ENCODE assay signal across 12 cellular contexts in the genomic region with DNA sequence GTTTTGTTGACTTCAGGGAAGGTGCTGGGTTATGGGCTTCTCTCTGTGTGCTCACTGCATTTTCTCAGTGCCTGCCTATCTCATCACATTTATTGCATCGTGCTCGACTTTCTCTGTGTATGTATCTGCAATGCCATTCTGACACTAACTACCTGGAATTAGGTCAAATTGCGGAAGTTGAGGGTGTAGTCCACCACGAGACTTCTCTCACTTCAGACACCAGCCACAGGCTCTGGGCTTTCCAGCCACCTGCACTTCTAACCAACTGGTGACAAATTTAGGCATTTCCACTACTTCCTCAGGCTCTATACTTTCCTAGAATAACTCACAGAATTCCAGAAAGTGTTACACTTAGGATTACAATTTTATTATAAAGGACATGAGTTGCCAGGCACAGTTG.
DNase-seq lines count a peak whose midpoint lies in the region; ATAC-seq and TF ChIP-seq lines count a peak whose summit lies in the region.
"Had no signal": no experiment of that assay in that cellular context is flagged by ENCODE, and none has a peak within 500 bp of the region (broad histone marks: within the 10 kb centered on the region; RNA-seq: fewer than 3 reads in every experiment).

No MANE protein-coding gene starts in this region.

- no peak for DNase-seq in foreskin keratinocyte
- no peak for DNase-seq in uterus
- DNase-seq in ACHN = no peak
- DNase-seq in activated gamma-delta T cell treated with Interleukin-2 at 50 U/mL for 16 hours = no peak
- no peak for DNase-seq in mesenchymal stem cell
- DNase-seq: GDM1, NCI-H1092 treated with DMSO at 0.1 percent for 48 hours, T-helper 9 cell had no signal

- H2AK5ac ChIP-seq in mesenchymal stem cell (ENCODE audit: low read length, severe bottlenecking) = no peak overlapping the region

- no peak overlapping the region for H3K4ac ChIP-seq in mesenchymal stem cell (ENCODE audit: low read depth in 1 of 2, low read length in 2 of 2)

- ATAC-seq in GM18519 (IDR thresholded peaks at IDR 0.05; ENCODE audit: low FRiP score, unreplicated experiment) = peak; percentile 73
- peak; percentile 77 for ATAC-seq in GM21717 (IDR thresholded peaks at IDR 0.05; ENCODE audit: unreplicated experiment)
- peak; percentile 74 for ATAC-seq in HG03469 (IDR thresholded peaks at IDR 0.05; ENCODE audit: unreplicated experiment)
- ATAC-seq in foreskin keratinocyte = no peak

- no peak overlapping the region for H3K23ac ChIP-seq in mesenchymal stem cell (ENCODE audit: low read length in 2 of 2)

- no peak overlapping the region for H3K4me2 ChIP-seq in mesenchymal stem cell (ENCODE audit: low read length, poor library complexity, severe bottlenecking)

- peak overlapping the region in 1 of 2 experiments; percentile 28 for H2BK12ac ChIP-seq in mesenchymal stem cell (ENCODE audit: low read length in 2 of 2)

- H3K27ac ChIP-seq in foreskin keratinocyte = peak overlapping the region; percentile 49
- no peak overlapping the region for H3K27ac ChIP-seq in uterus
- no peak overlapping the region for H3K27ac ChIP-seq in mesenchymal stem cell (ENCODE audit: low read length, poor library complexity, severe bottlenecking)
- H3K27ac ChIP-seq: cardiac muscle cell had no signal

- H3K4me3 ChIP-seq in uterus (no peak overlapping the region), mesenchymal stem cell (ENCODE audit: insufficient read depth in 1 of 2, low read depth in 1 of 2, low read length in 2 of 2) (no peak overlapping the region)
- H3K4me3 ChIP-seq: cardiac muscle cell had no signal

- peaks cover 8% of the 10 kb centered on the region for H3K4me1 ChIP-seq in foreskin keratinocyte
- H3K4me1 ChIP-seq in uterus = no peaks in the 10 kb centered on the region
- H3K4me1 ChIP-seq in mesenchymal stem cell (ENCODE audit: control insufficient read depth, insufficient read depth, low read depth, low read length) = peaks cover 1% of the 10 kb centered on the region

- H3K9ac ChIP-seq in mesenchymal stem cell (ENCODE audit: low read length) = no peak overlapping the region

- H3K9me3 ChIP-seq in uterus (no peaks in the 10 kb centered on the region), mesenchymal stem cell (ENCODE audit: control insufficient read depth, low read length) (no peaks in the 10 kb centered on the region)

- no peak overlapping the region for H2BK15ac ChIP-seq in mesenchymal stem cell (ENCODE audit: low read depth, poor library complexity, severe bottlenecking)

- intact Hi-C loops in uterus (cut with DNase I; ENCODE audit: low total_unique reads) = no loop called here

- H3K36me3 ChIP-seq in uterus (no peaks in the 10 kb centered on the region), mesenchymal stem cell (ENCODE audit: control insufficient read depth in 1 of 2, insufficient read depth in 2 of 2, low read depth in 1 of 2, low read length in 2 of 2) (no peaks in the 10 kb centered on the region)
- H3K36me3 ChIP-seq: cardiac muscle cell had no signal

- WGBS in mesenchymal stem cell = 97% methylated on average over 4 of the region's 4 CpGs

- no peak overlapping the region for H4K8ac ChIP-seq in mesenchymal stem cell (ENCODE audit: low read length)

- no peak overlapping the region for H2BK5ac ChIP-seq in mesenchymal stem cell (ENCODE audit: low read depth, low read length, poor library complexity, severe bottlenecking)

- no peaks in the 10 kb centered on the region for H3K27me3 ChIP-seq in foreskin keratinocyte
- no peaks in the 10 kb centered on the region for H3K27me3 ChIP-seq in uterus
- H3K27me3 ChIP-seq in mesenchymal stem cell (ENCODE audit: control insufficient read depth in 1 of 2, insufficient read depth in 1 of 2, low read length in 2 of 2) = no peaks in the 10 kb centered on the region
- H3K27me3 ChIP-seq: cardiac muscle cell had no signal

- no peak overlapping the region for H4K91ac ChIP-seq in mesenchymal stem cell (ENCODE audit: low read length)

- H3K79me1 ChIP-seq in mesenchymal stem cell (replicated peaks; ENCODE audit: low read length, poor library complexity, severe bottlenecking) = no peaks in the 10 kb centered on the region

- H3K18ac ChIP-seq in mesenchymal stem cell (ENCODE audit: low read depth in 1 of 2, low read length in 2 of 2) = peak overlapping the region in 1 of 2 experiments; percentile 37

- H2AFZ ChIP-seq in mesenchymal stem cell (ENCODE audit: low read depth, low read length) = no peak overlapping the region

- TF ChIP-seq POLR2A in uterus (IDR thresholded peaks at IDR 0.05) = no peak

- no peak overlapping the region for H2BK120ac ChIP-seq in mesenchymal stem cell (ENCODE audit: low read depth, low read length)

- in situ Hi-C loops in ACHN (cut with HindIII; ENCODE audit: low pct_ligation_motif_present, low pct_unique_long_range_greater_than_20kb, low sequenced_read_pairs) = no loop called here

- no peak overlapping the region for H3K14ac ChIP-seq in mesenchymal stem cell (ENCODE audit: low read length in 2 of 2)

- no peak for TF ChIP-seq CTCF in foreskin keratinocyte (conservative IDR thresholded peaks at IDR 0.05)
- TF ChIP-seq CTCF in uterus (IDR thresholded peaks at IDR 0.05) = no peak
